Comparison of ENCODE assay signal across 8 cellular contexts in genomic region chr20:32091888-32092346, GRCh38. TPM values are rescaled to one million over a fixed set of nuclear protein-coding genes. Genes with fewer than 3 reads are reported as not detected.
DNase-seq lines count a peak whose midpoint lies in the region; ATAC-seq and TF ChIP-seq lines count a peak whose summit lies in the region.

No MANE protein-coding gene starts in this region.

- no peak overlapping the region for H2AFZ ChIP-seq in GM23248

- in situ Hi-C loops in GM23248 (cut with MboI) = no loop called here

- no peaks in the 10 kb centered on the region for H4K20me1 ChIP-seq in GM23248 (ENCODE audit: insufficient read depth)

- DNase-seq in AG09319 (ENCODE audit: extremely low read depth, low read depth) (peak; percentile 42), GM23248 (peak; percentile 87), NCI-H2171 treated with DMSO at 0.1 percent for 48 hours (lab: John Stamatoyannopoulos, UW) (peak; percentile 88), iris pigment epithelial cell (ENCODE audit: low read depth) (peak; percentile 74)
- peak; percentile 44 to 58 for DNase-seq in stimulated activated CD4-positive, alpha-beta T cell treated with anti-CD3 and anti-CD28 coated beads, Interleukin-1b, Interleukin-23, amount 100 ng/mL, for 1 hour (ENCODE audit: low read depth in 2 of 2)

- H3K27ac ChIP-seq in GM23248 (no peak overlapping the region), VCaP (no peak overlapping the region)

- 1 to 2% methylated on average over 7 of the region's 7 CpGs for WGBS in GM23248 (ENCODE audit: low coverage in 1 of 2, low lambda C conversion rate in 2 of 2, missing lambda C conversion rate in 2 of 2), 2 experiments

- H3K4me2 ChIP-seq in GM23248 (ENCODE audit: unreplicated experiment) = no peak overlapping the region

- H3K4me3 ChIP-seq in GM23248 = no peak overlapping the region

- H3K9ac ChIP-seq in GM23248 = no peak overlapping the region

- H3K9me2 ChIP-seq in GM23248 (ENCODE audit: insufficient read depth) = no peaks in the 10 kb centered on the region

- no peaks in the 10 kb centered on the region for H3K36me3 Mint-ChIP-seq in brain

- H3K79me2 ChIP-seq in GM23248 (ENCODE audit: insufficient read depth) = no peaks in the 10 kb centered on the region

- H3K9me3 Mint-ChIP-seq in brain = no peaks in the 10 kb centered on the region

- no peaks in the 10 kb centered on the region for H3K4me1 ChIP-seq in GM23248 (ENCODE audit: insufficient read depth)

- peak overlapping the region in 1 of 5 experiments; percentile 8 for H3K27ac Mint-ChIP-seq in brain

- no peaks in the 10 kb centered on the region for H3K36me3 ChIP-seq in GM23248 (ENCODE audit: low read depth)

- no peak overlapping the region for H3K4me3 Mint-ChIP-seq in brain

- no peaks in the 10 kb centered on the region for H3K9me3 ChIP-seq in GM23248 (ENCODE audit: low read depth)

- H3K27me3 ChIP-seq in GM23248 (replicated peaks; ENCODE audit: insufficient read depth) = peaks cover 35% of the 10 kb centered on the region

- TF ChIP-seq CTCF in AG09319 (IDR thresholded peaks at IDR 0.05; ENCODE audit: low read depth, low read length) = peak; percentile 95
- peak; percentile 97 for TF ChIP-seq CTCF in VCaP (conservative IDR thresholded peaks at IDR 0.05)
- TF ChIP-seq CTCF in brain (conservative IDR thresholded peaks at IDR 0.05) = peak; percentile 86 to 94

- no peaks in the 10 kb centered on the region for H3F3A ChIP-seq in GM23248 (ENCODE audit: insufficient read depth)

- H3K4me1 Mint-ChIP-seq in brain = peaks cover 14% of the 10 kb centered on the region

- peaks cover 22% of the 10 kb centered on the region for H3K27me3 Mint-ChIP-seq in brain

- ATAC-seq in GM19324 (IDR thresholded peaks at IDR 0.05; ENCODE audit: low FRiP score, unreplicated experiment) = no peak

RNA-seq across cellular contexts. Expression of gene TM9SF4, which starts 17.6 kb away (rescaled TPM):
- total RNA-seq in GM23248 (2014; rRNA removed; shearing (Covaris generic)) = 40.3 and 41.3 TPM in 2 replicates
- polyA plus RNA-seq in GM23248 (2016; fragmentation: Nextera tagmentation; extraction: Ambion mirVana) (35.2 and 38.6 TPM in 2 replicates), brain (ENCODE audit: insufficient read depth, low read depth, low replicate concordance) (42.2 TPM)

RNA-seq across cellular contexts. Expression of gene HCK, which starts 39.9 kb away (rescaled TPM):
- not detected in 2 replicates for total RNA-seq in GM23248 (2014; rRNA removed; shearing (Covaris generic))
- polyA plus RNA-seq in GM23248 (2016; fragmentation: Nextera tagmentation; extraction: Ambion mirVana) = not detected in 2 replicates
- 3.4 TPM for polyA plus RNA-seq in brain (ENCODE audit: insufficient read depth, low read depth, low replicate concordance)
